Comparison of ENCODE assay signal across 8 cellular contexts in the genomic region with DNA sequence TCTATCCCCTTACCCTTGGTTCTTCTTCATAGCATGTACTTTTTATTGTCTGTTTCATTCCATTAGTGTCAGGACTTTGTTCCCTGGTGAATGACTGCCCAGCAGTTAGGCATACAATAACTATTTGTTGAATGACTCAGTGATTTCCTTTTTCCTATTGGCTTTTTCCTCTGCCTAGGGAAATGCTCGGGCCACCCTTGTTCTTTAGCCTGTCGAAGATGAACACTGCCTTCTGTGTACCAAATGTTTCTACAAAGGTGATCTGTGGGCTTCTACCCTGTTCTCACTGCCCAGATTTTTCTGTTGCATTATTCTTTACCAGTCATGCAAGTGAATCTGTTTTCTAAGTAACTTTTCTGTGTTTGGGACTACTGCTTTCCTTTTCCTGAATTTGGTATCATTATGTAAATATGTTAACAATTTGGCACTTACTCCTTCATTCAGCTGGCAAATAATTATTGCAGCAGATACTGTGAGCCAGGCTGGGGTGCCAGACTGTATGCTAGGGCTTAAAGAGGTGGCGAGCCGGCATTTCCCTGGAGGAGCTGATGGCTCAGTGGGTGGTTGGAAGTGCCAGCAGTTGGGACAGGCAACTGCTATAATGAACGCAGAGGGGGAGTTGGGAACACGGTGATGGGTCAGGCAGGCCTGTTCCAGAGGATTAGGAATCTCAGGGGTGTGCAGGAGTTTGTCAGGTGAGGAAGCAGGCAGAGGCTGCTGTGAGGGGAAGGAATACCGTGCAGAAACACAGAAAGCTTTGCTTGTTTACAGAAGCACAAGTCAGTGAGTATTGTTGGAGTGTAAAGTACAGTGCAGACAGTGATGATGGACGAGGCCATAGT. TPM values are rescaled to one million over a fixed set of nuclear protein-coding genes. Genes with fewer than 3 reads are reported as not detected.
DNase-seq lines count a peak whose midpoint lies in the region; ATAC-seq and TF ChIP-seq lines count a peak whose summit lies in the region.
"Had no signal": no experiment of that assay in that cellular context is flagged by ENCODE, and none has a peak within 500 bp of the region (broad histone marks: within the 10 kb centered on the region; RNA-seq: fewer than 3 reads in every experiment).

No MANE protein-coding gene starts in this region.

- H3K9me3 ChIP-seq in stomach, result no peaks in the 10 kb centered on the region

- H3K4me3 ChIP-seq in astrocyte of the spinal cord (ENCODE audit: low read depth, low read length) (no peak overlapping the region), stomach (peak overlapping the region in 1 of 4 donors; percentile 15)

- H3K27ac ChIP-seq in stomach, result peak overlapping the region; percentile 43 to 72 (median 61)
- H3K27ac ChIP-seq: VCaP had no signal

- TF ChIP-seq CTCF in astrocyte of the spinal cord (IDR thresholded peaks at IDR 0.05; ENCODE audit: low read depth, low read length) (no peak), stomach (IDR thresholded peaks at IDR 0.05) (no peak)

- ATAC-seq in HG03342 (IDR thresholded peaks at IDR 0.05; ENCODE audit: unreplicated experiment), result no peak

- TF ChIP-seq EP300 in stomach (IDR thresholded peaks at IDR 0.05), result no peak

- intact Hi-C loops in stomach (cut with DNase I; ENCODE audit: low total_unique reads), result no loop called here

- WGBS in stomach, 5 donors, result 24 to 43% (median 33%) methylated on average over 8 of the region's 8 CpGs

- H3K4me1 ChIP-seq in stomach, result peaks cover 33 to 62% (median 46%) of the 10 kb centered on the region in 4 donors

- H3K27me3 ChIP-seq in stomach, result no peaks in the 10 kb centered on the region

- no peak for TF ChIP-seq POLR2A in stomach (IDR thresholded peaks at IDR 0.05)

- in situ Hi-C loops in astrocyte of the spinal cord (cut with HindIII; ENCODE audit: low sequenced_read_pairs), result no loop called here

- H3K36me3 ChIP-seq in stomach, result peaks cover 0 to 9% (median 8%) of the 10 kb centered on the region in 4 donors

- peak; percentile 7 for DNase-seq in HK-2 (ENCODE audit: unreplicated experiment)
- peak; percentile 58 for DNase-seq in astrocyte of the spinal cord (ENCODE audit: low read depth, low spot score)
- peak; percentile 63 for DNase-seq in islet precursor cell
- DNase-seq in stomach, result peak; percentile 39
- no peak for DNase-seq in OCI-M2 (lab: John Stamatoyannopoulos, UW; ENCODE audit: unreplicated experiment)
- no peak for DNase-seq in NCI-H446 treated with DMSO at 0.1 percent for 48 hours (lab: John Stamatoyannopoulos, UW)

RNA-seq across cellular contexts. Expression of a gene that starts 30.6 kb away (rescaled TPM):
- total RNA-seq in stomach, result 100 to 1,000 TPM in 2 of 5 donors, 10 to 100 TPM in 3; 77.6 to 129 (median 85.2) TPM
- 10 to 100 TPM in 1 of 3 donors, 1 to 10 TPM in 2; 6.7 to 13.0 (median 7.6) TPM for polyA plus RNA-seq in stomach

Comparison
In these comparisons a context has a peak if more than half of its experiments do, and no peak if none do; other contexts are left out.
1. DNase-seq: peak in HK-2 (single experiment), astrocyte of the spinal cord (single experiment), islet precursor cell (single experiment) and stomach (single experiment); none in OCI-M2 (single experiment) and NCI-H446 treated with DMSO at 0.1 percent for 48 hours (single experiment).